8 cellular contexts compared by ENCODE assay signal in the genomic region with DNA sequence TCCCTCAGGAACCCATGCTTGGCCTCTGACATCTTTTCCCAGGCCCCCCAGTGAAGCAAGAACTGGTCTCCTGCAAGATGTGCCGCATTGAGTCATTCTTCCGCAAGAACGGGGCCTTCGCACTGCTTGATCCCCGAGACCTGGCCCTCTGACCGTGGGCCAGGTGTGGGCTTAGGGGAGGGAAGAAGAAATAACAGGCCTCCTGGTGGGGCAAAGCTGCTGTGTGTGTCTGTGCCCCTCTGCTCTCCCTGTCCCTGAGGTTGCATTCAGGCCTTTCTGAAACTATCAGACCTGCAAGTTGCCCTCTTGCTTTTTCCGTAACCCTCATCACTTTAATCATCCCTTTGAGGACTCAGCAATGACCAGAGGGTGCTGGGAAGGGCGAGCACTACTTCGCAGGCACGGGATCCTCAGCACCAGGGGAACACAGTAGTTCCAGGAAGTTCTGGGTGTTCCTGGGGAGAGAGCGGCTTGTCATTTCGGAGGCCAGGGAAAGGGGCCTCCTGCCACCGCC. TPM values are rescaled to one million over a fixed set of nuclear protein-coding genes. Genes with fewer than 3 reads are reported as not detected.
DNase-seq lines count a peak whose midpoint lies in the region; ATAC-seq and TF ChIP-seq lines count a peak whose summit lies in the region.

No MANE protein-coding gene starts in this region.

- H3K4me3 Mint-ChIP-seq in H9 = peak overlapping the region; percentile 56 to 77

- peak overlapping the region; percentile 39 for H3K4me2 ChIP-seq in H9 (ENCODE audit: insufficient read depth, insufficient read length, low read length)

- no peak overlapping the region for H4K8ac ChIP-seq in H9 (replicated peaks; ENCODE audit: insufficient read length, low read depth, low read length)

- no peak overlapping the region for H2BK120ac ChIP-seq in H9 (ENCODE audit: low read depth, low read length, poor library complexity, severe bottlenecking)

- no peak overlapping the region for H2BK5ac ChIP-seq in H9 (ENCODE audit: insufficient read length, low read length)

- peaks cover 52% of the 10 kb centered on the region for H3K27me3 Mint-ChIP-seq in H9 (ENCODE audit: low read depth)

- H3K23ac ChIP-seq in H9 (ENCODE audit: insufficient read length, low read depth, low read length) = no peak overlapping the region

- no peaks in the 10 kb centered on the region for H3K79me2 ChIP-seq in H9 (ENCODE audit: insufficient read depth, low read length)

- H3K4me1 ChIP-seq in H9 (ENCODE audit: insufficient read depth, low read length) (0 out of 2 replicates have a peak, but pooled peaks cover under 1% of the 10 kb centered on the region), right atrium auricular region (peaks cover 0 to 27% of the 10 kb centered on the region in 2 donors), gastrocnemius medialis (peaks cover 14 to 15% of the 10 kb centered on the region in 2 donors)

- H3K36me3 ChIP-seq in WERI-Rb-1 = peaks cover 17% of the 10 kb centered on the region
- peaks cover 9% of the 10 kb centered on the region for H3K36me3 ChIP-seq in right atrium auricular region
- H3K36me3 ChIP-seq in gastrocnemius medialis = no peaks in the 10 kb centered on the region

- TF ChIP-seq CTCF in H9 (conservative IDR thresholded peaks at IDR 0.05) (no peak), WERI-Rb-1 (IDR thresholded peaks at IDR 0.05; ENCODE audit: low read depth, low read length) (no peak), right atrium auricular region (IDR thresholded peaks at IDR 0.05) (no peak), gastrocnemius medialis (IDR thresholded peaks at IDR 0.05 in 4 of 5, conservative IDR thresholded peaks at IDR 0.05 in 1 of 5) (no peak), GM10266 (IDR thresholded peaks at IDR 0.05; ENCODE audit: control insufficient read depth, insufficient read depth, low read depth, missing control alignments) (no peak)

- H2BK20ac ChIP-seq in H9 (ENCODE audit: low read depth, low read length, poor library complexity, severe bottlenecking) = no peak overlapping the region

- no peaks in the 10 kb centered on the region; a peak in 1 of 5 replicates for H3K9me3 Mint-ChIP-seq in H9

- in situ Hi-C loops in gastrocnemius medialis (cut with MboI; ENCODE audit: low sequenced_read_pairs in 4 of 4) (loop anchor here in 2 of 4 donors (10.0 to 25.0 kb wide), 2 partner anchors 124 to 406 kb away; a partner anchor contains a TSS), G401 (cut with HindIII; ENCODE audit: low sequenced_read_pairs) (no loop called here)

- H3K4ac ChIP-seq in H9 (ENCODE audit: low read depth, low read length) = no peak overlapping the region

- no peak overlapping the region for H2AK5ac ChIP-seq in H9 (ENCODE audit: insufficient read length, low read length)

- H3K23me2 ChIP-seq in H9 (ENCODE audit: insufficient read length, low read depth, low read length, poor library complexity, severe bottlenecking) = peaks cover 12% of the 10 kb centered on the region

- DNase-seq in H9 (no peak), WERI-Rb-1 (no peak), right atrium auricular region (ENCODE audit: low spot score) (no peak), gastrocnemius medialis (no peak), cerebellum (ENCODE audit: low spot score) (no peak), G401 (ENCODE audit: low spot score) (no peak), GM10266 (ENCODE audit: extremely low spot score) (no peak)

- H3K56ac ChIP-seq in H9 (ENCODE audit: insufficient read length, low read depth, low read length) = no peak overlapping the region

- H2AFZ ChIP-seq in H9 (ENCODE audit: low read length) = no peak overlapping the region

- H3K27ac Mint-ChIP-seq in H9 = no peak overlapping the region

- H3K4me3 ChIP-seq in WERI-Rb-1 (ENCODE audit: low read depth, low read length) = peak overlapping the region; percentile 49
- peak overlapping the region; percentile 49 to 61 for H3K4me3 ChIP-seq in right atrium auricular region
- peak overlapping the region; percentile 48 to 79 (median 64) for H3K4me3 ChIP-seq in gastrocnemius medialis

- H4K91ac ChIP-seq in H9 (ENCODE audit: insufficient read length, low read depth, low read length) = no peak overlapping the region

- H3K36me3 Mint-ChIP-seq in H9 (ENCODE audit: insufficient read depth in 1 of 3, low read depth in 3 of 3) = peaks cover 12 to 18% (median 15%) of the 10 kb centered on the region in 3 experiments

- H3K27me3 ChIP-seq in H9 (ENCODE audit: insufficient read depth, low read length) = peaks cover 11% of the 10 kb centered on the region; the same call in 1 of the 2 replicates
- H3K27me3 ChIP-seq in WERI-Rb-1 (ENCODE audit: insufficient read depth, low read depth, severe bottlenecking) = no peaks in the 10 kb centered on the region
- no peaks in the 10 kb centered on the region for H3K27me3 ChIP-seq in right atrium auricular region
- no peaks in the 10 kb centered on the region for H3K27me3 ChIP-seq in gastrocnemius medialis

- H3K27ac ChIP-seq in H9 (ENCODE audit: insufficient read length, low read depth, low read length) (no peak overlapping the region), WERI-Rb-1 (no peak overlapping the region), right atrium auricular region (no peak overlapping the region), gastrocnemius medialis (peak overlapping the region in 2 of 4 donors; percentile 34 to 44)

- intact Hi-C loops in gastrocnemius medialis (cut with DNase I; ENCODE audit: low total_unique reads) = loop anchor here (5.0 kb wide), 1 partner anchor 126 kb away; no protein-coding TSS in a partner anchor

- no peak overlapping the region for H3K9ac ChIP-seq in H9 (ENCODE audit: extremely low read depth, insufficient read length, low read length)

- WGBS in H9 (ENCODE audit: extremely low coverage, insufficient read length, low lambda C conversion rate) = no CpG with 5 or more reads among the region's 13 CpGs

- H3T11ph ChIP-seq in H9 (ENCODE audit: low read length) = no peak overlapping the region

- H3K18ac ChIP-seq in H9 (ENCODE audit: insufficient read length, low read depth, low read length) = no peak overlapping the region

- peak in 1 of 2 donors; percentile 3 for ATAC-seq in gastrocnemius medialis
- no peak for ATAC-seq in esophagus mucosa

- no peaks in the 10 kb centered on the region for H3K9me3 ChIP-seq in H9 (ENCODE audit: control insufficient read depth, low read depth, low read length)
- no peaks in the 10 kb centered on the region for H3K9me3 ChIP-seq in WERI-Rb-1 (ENCODE audit: severe bottlenecking)
- no peaks in the 10 kb centered on the region for H3K9me3 ChIP-seq in right atrium auricular region
- no peaks in the 10 kb centered on the region for H3K9me3 ChIP-seq in gastrocnemius medialis

- TF ChIP-seq POLR2A in gastrocnemius medialis (IDR thresholded peaks at IDR 0.05) = no peak

- no peaks in the 10 kb centered on the region for H3K79me1 ChIP-seq in H9 (ENCODE audit: insufficient read depth, low read depth, low read length, poor library complexity, severe bottlenecking)

- H3K4me1 Mint-ChIP-seq in H9 = peaks cover 25 to 31% of the 10 kb centered on the region in 2 experiments

- no peak overlapping the region for H3K14ac ChIP-seq in H9 (ENCODE audit: insufficient read depth, low read length)

- no peak overlapping the region for H4K5ac ChIP-seq in H9 (ENCODE audit: insufficient read length, low read depth, low read length)

- no peaks in the 10 kb centered on the region for H4K20me1 ChIP-seq in H9 (ENCODE audit: control insufficient read depth, insufficient read depth, insufficient read length)

- H2BK12ac ChIP-seq in H9 (ENCODE audit: insufficient read length, low read depth, low read length) = no peak overlapping the region

- no peak overlapping the region for H2BK15ac ChIP-seq in H9 (ENCODE audit: low read depth, low read length)

RNA-seq across cellular contexts. Expression of a gene that starts 6.0 kb away (rescaled TPM):
- 115 and 117 TPM in 2 replicates for total RNA-seq in H9 (2021)
- total RNA-seq in right atrium auricular region = 100 to 1,000 TPM; 121 TPM
- total RNA-seq in gastrocnemius medialis = 10 to 100 TPM; 79.3 to 99.2 (median 82.3) TPM
- total RNA-seq in cerebellum = 58.4 TPM
- total RNA-seq in esophagus mucosa = 193 TPM
- total RNA-seq in G401 (2014; rRNA removed; shearing (Covaris generic)) = 221 and 246 TPM in 2 replicates

RNA-seq across cellular contexts. Expression of a gene that starts 38.5 kb away (rescaled TPM):
- total RNA-seq in H9 (2021) (12.2 and 12.5 TPM in 2 replicates), right atrium auricular region (100 to 1,000 TPM; 215 to 646 TPM), gastrocnemius medialis (1,000 to 10,000 TPM; 1,071 to 4,398 (median 2,381) TPM), cerebellum (43.4 TPM), esophagus mucosa (2.0 TPM)
- 211 and 231 TPM in 2 replicates for total RNA-seq in G401 (2014; rRNA removed; shearing (Covaris generic))

RNA-seq across cellular contexts. Expression of a gene that starts 41.8 kb away (rescaled TPM):
- total RNA-seq in H9 (2021) (4.8 and 5.3 TPM in 2 replicates), right atrium auricular region (not detected), gastrocnemius medialis (under 1 TPM in 1 of 4 donors, not detected in 3; 0.10 TPM), cerebellum (3.4 TPM), esophagus mucosa (1.8 TPM)
- total RNA-seq in G401 (2014; rRNA removed; shearing (Covaris generic)) = 2.8 and 4.7 TPM in 2 replicates
